Comparison of ENCODE assay signal across 8 cellular contexts in genomic region chr6:50128420-50129005, GRCh38.
DNase-seq lines count a peak whose midpoint lies in the region; ATAC-seq, FAIRE-seq and TF ChIP-seq lines count a peak whose summit lies in the region.

No MANE protein-coding gene starts in this region.

- BruUV-seq in K562 (replicated peaks; lab: Mats Ljungman, UMichigan) = no TSS peak

- H3K79me2 ChIP-seq in DOHH2 (ENCODE audit: control insufficient read depth, low read length) (no peaks in the 10 kb centered on the region), K562 (ENCODE audit: control insufficient read depth, insufficient read depth, low read length) (no peaks in the 10 kb centered on the region)

- no peaks in the 10 kb centered on the region for H3K36me3 Mint-ChIP-seq in mesothelial cell of epicardium

- H3K27me3 ChIP-seq in DOHH2 (ENCODE audit: control insufficient read depth, low read length) (no peaks in the 10 kb centered on the region), K562 (ENCODE audit: control insufficient read depth in 2 of 2, insufficient read depth in 2 of 2, low read length in 2 of 2) (no peaks in the 10 kb centered on the region)

- no peaks in the 10 kb centered on the region for H3K9me3 Mint-ChIP-seq in mesothelial cell of epicardium

- FAIRE-seq in K562 (lab: Jason Lieb, UNC) = no peak

- peak; percentile 59 to 63 for TF ChIP-seq RAD21 in K562 (CRISPR knock-in tag; conservative IDR thresholded peaks at IDR 0.05 in 1 of 2, IDR thresholded peaks at IDR 0.05 in 1 of 2)

- 0% methylated on average over 2 of the region's 2 CpGs for WGBS in K562 (ENCODE audit: insufficient coverage, low coverage, missing lambda C conversion rate)

- in situ Hi-C loops in K562 (cut with MboI) = loop anchor here (10.0 to 25.0 kb wide), 2 partner anchors 666 to 1884 kb away; no protein-coding TSS in a partner anchor

- no peaks in the 10 kb centered on the region for H3K9me1 ChIP-seq in K562 (ENCODE audit: control insufficient read depth, insufficient read depth, low read length)

- H3K27ac Mint-ChIP-seq in mesothelial cell of epicardium = no peak overlapping the region

- H3K36me3 ChIP-seq in DOHH2 (ENCODE audit: control insufficient read depth, low read length) (no peaks in the 10 kb centered on the region), K562 (ENCODE audit: control insufficient read depth, insufficient read depth, low read length) (no peaks in the 10 kb centered on the region)

- H4K20me1 ChIP-seq in DOHH2 (ENCODE audit: control insufficient read depth, insufficient read depth, low read depth, low read length) (no peaks in the 10 kb centered on the region), K562 (replicated peaks; ENCODE audit: control insufficient read depth, insufficient read depth, low read length) (no peaks in the 10 kb centered on the region)

- no peak for ATAC-seq in K562
- no peak for ATAC-seq in GM19035 (IDR thresholded peaks at IDR 0.05; ENCODE audit: unreplicated experiment)
- ATAC-seq in HG03342 (IDR thresholded peaks at IDR 0.05; ENCODE audit: unreplicated experiment) = no peak
- no peak for ATAC-seq in GM21381 (IDR thresholded peaks at IDR 0.05; ENCODE audit: unreplicated experiment)

- H3K9ac ChIP-seq in K562 (ENCODE audit: insufficient read depth in 1 of 2, low read depth in 2 of 2, low read length in 2 of 2) = no peak overlapping the region

- CTCF ChIA-PET in K562 (lab: Yijun Ruan, JAX; ENCODE audit: low intra/inter-chr PET ratio) = interaction anchor here (1.1 to 2.4 kb wide), 3 partner anchors 474 to 663 kb away, joined by 3 to 6 read pairs (median 4); no protein-coding TSS in a partner anchor

- H3K4me3 ChIP-seq in DOHH2 (ENCODE audit: low read length) (no peak overlapping the region), K562 (no peak overlapping the region)

- DNase-seq in LoVo (ENCODE audit: low spot score) = peak; percentile 28
- DNase-seq in K562 (ENCODE audit: extremely low read depth in 1 of 4, low spot score in 3 of 4) = peak; percentile 6 to 23 (median 20)
- no peak for DNase-seq in mesothelial cell of epicardium (ENCODE audit: low spot score in 2 of 2, unreplicated experiment in 2 of 2)
- no peak for DNase-seq in NCI-H2081 treated with DMSO at 0.1 percent for 48 hours (lab: John Stamatoyannopoulos, UW)

- TF ChIP-seq CTCF in DOHH2 (IDR thresholded peaks at IDR 0.05; ENCODE audit: low read depth, low read length, poor library complexity, severe bottlenecking) (peak; percentile 26), K562 (IDR thresholded peaks at IDR 0.05 in 2 of 3, conservative IDR thresholded peaks at IDR 0.05 in 1 of 3; ENCODE audit: insufficient read depth in 2 of 3, low read depth in 1 of 3, low read length in 3 of 3) (peak in 1 of 3 experiments; percentile 64; a peak in 2 of 6 replicates), mesothelial cell of epicardium (IDR thresholded peaks at IDR 0.05; ENCODE audit: unreplicated experiment) (peak; percentile 85)

- no peaks in the 10 kb centered on the region for H3F3A ChIP-seq in DOHH2 (ENCODE audit: control insufficient read depth, insufficient read depth)

- H3K4me1 ChIP-seq in DOHH2 (ENCODE audit: control insufficient read depth, low read length) (no peaks in the 10 kb centered on the region), K562 (replicated peaks in 1 of 2; ENCODE audit: control insufficient read depth in 2 of 2, insufficient read depth in 2 of 2, low read length in 2 of 2) (no peaks in the 10 kb centered on the region)

- no peak overlapping the region for H2AFZ ChIP-seq in K562 (ENCODE audit: low read depth, low read length)

- no peak for TF ChIP-seq POLR2A in K562 (conservative IDR thresholded peaks at IDR 0.05)

- H3K4me3 Mint-ChIP-seq in mesothelial cell of epicardium = no peak overlapping the region

- POLR2A ChIA-PET in K562 (lab: Yijun Ruan, JAX) = no interaction called here

- no peaks in the 10 kb centered on the region for H3K9me3 ChIP-seq in DOHH2 (ENCODE audit: control insufficient read depth, insufficient read depth, low read length)
- H3K9me3 ChIP-seq in K562 (replicated peaks; ENCODE audit: control insufficient read depth, insufficient read depth, low read depth, low read length) = no peaks in the 10 kb centered on the region

- H3K4me2 ChIP-seq in DOHH2 (ENCODE audit: low read length) (no peak overlapping the region), K562 (ENCODE audit: insufficient read depth, low read length) (no peak overlapping the region)

- intact Hi-C loops in K562 (cut with micrococcal nuclease) = loop anchor here (1.0 to 5.0 kb wide), 3 partner anchors 474 to 1894 kb away; no protein-coding TSS in a partner anchor

- no peak for TF ChIP-seq EP300 in K562 (IDR thresholded peaks at IDR 0.05; ENCODE audit: low read length)

- H3K9me2 ChIP-seq in DOHH2 (replicated peaks; ENCODE audit: control insufficient read depth, low read length) = no peaks in the 10 kb centered on the region

- H3K27ac ChIP-seq in DOHH2 (ENCODE audit: low read depth, low read length) = no peak overlapping the region
- H3K27ac ChIP-seq in K562 (ENCODE audit: extremely low read depth, low read depth, low read length) = no peak overlapping the region

- no peaks in the 10 kb centered on the region for H3K4me1 Mint-ChIP-seq in mesothelial cell of epicardium

- peaks cover 75% of the 10 kb centered on the region for H3K27me3 Mint-ChIP-seq in mesothelial cell of epicardium (ENCODE audit: low read depth)

TF ChIP-seq in K562, 482 proteins besides CTCF, POLR2A, EP300 and RAD21:
- TF ChIP-seq ZBTB33 (CRISPR knock-in tag; IDR thresholded peaks at IDR 0.05) = no peak
- no peak for TF ChIP-seq RHOXF2B (CRISPR knock-in tag; conservative IDR thresholded peaks at IDR 0.05)
- TF ChIP-seq DEAF1 (CRISPR knock-in tag; IDR thresholded peaks at IDR 0.05) = peak; percentile 53; the same call in 1 of the 2 replicates
- TF ChIP-seq ARID3A (IDR thresholded peaks at IDR 0.05; ENCODE audit: borderline replicate concordance, low read depth, low read length) = peak; percentile 88
- TF ChIP-seq CREB1 (IDR thresholded peaks at IDR 0.05) = no peak
- TF ChIP-seq CREB1 (CRISPR knock-in tag; IDR thresholded peaks at IDR 0.05) = no peak

Comparison
In these comparisons a context has a peak if more than half of its experiments do, and no peak if none do; other contexts are left out.
1. DNase-seq: peak in LoVo (single experiment) and K562 (4 of 4); none in mesothelial cell of epicardium (0 of 2) and NCI-H2081 treated with DMSO at 0.1 percent for 48 hours (single experiment).